16 cellular contexts compared by ENCODE assay signal in the genomic region with DNA sequence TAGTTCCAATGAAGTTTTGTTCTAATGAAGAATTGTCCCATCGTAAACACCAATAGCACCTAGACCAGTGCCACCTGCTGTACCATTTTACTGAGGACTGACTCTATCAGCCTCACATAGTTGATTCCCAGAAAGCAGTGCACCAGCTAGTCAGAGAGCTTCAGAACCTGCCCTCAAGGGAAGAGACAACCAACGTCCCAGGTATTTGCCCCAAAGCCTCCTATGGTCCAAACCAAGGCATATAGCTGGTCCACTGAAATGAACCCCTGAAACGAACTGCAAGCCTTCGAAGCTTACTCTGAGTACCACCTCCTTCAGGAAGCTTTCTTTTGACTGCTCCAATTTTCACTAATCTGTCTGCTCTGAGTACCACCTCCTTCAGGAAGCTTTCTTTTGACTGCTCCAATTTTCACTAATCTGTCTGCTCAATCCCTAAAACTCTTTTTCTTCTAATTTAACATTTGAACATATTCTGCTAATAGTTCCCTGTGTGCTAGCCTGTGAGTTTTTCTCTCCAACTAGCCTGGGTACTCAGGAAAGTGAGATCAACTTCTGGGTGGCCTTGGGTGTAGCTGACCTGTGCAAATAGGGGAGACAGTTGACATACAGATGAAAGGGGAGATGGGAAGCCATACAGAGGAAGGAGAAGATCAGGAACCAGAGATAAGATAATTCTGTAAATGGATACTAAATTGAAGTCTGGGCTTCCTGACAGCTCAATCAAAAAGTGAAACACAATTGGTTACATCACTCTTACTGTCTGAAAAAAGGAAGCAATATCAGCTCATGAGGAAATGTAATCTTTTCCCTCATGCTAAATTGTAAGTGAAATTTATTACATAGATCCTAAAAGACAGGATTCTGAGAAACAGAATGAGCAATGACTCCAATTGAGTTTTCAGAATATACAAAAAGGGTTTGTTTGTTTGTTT. TPM values are rescaled to one million over a fixed set of nuclear protein-coding genes. Genes with fewer than 3 reads are reported as not detected.
DNase-seq lines count a peak whose midpoint lies in the region; ATAC-seq, FAIRE-seq and TF ChIP-seq lines count a peak whose summit lies in the region.
"Had no signal": no experiment of that assay in that cellular context is flagged by ENCODE, and none has a peak within 500 bp of the region (broad histone marks: within the 10 kb centered on the region; RNA-seq: fewer than 3 reads in every experiment).

No MANE protein-coding gene starts in this region.

- no peaks in the 10 kb centered on the region for H3K9me3 Mint-ChIP-seq in CD4-positive, CD25-positive, alpha-beta regulatory T cell
- H3K9me3 Mint-ChIP-seq in Calu3 (ENCODE audit: low read depth, unreplicated experiment), result no peaks in the 10 kb centered on the region

- TF ChIP-seq POLR2A in GM12891 (IDR thresholded peaks at IDR 0.05; ENCODE audit: low read depth, low read length), result no peak

- CTCF ChIA-PET in Calu3 (lab: Charles Lee), result no interaction called here

- H3K36me3 ChIP-seq in CD4-positive, CD25-positive, alpha-beta regulatory T cell (ENCODE audit: control insufficient read depth, insufficient read depth, low read length), result no peaks in the 10 kb centered on the region
- no peaks in the 10 kb centered on the region for H3K36me3 ChIP-seq in left lung
- H3K36me3 ChIP-seq: gastroesophageal sphincter had no signal

- no peaks in the 10 kb centered on the region for H3K27me3 ChIP-seq in CD4-positive, CD25-positive, alpha-beta regulatory T cell (ENCODE audit: control insufficient read depth, insufficient read depth, low read length)
- no peaks in the 10 kb centered on the region for H3K27me3 ChIP-seq in left lung
- H3K27me3 ChIP-seq: gastroesophageal sphincter, testis had no signal

- no TSS peak for BruUV-seq in Calu3 (replicated peaks; lab: Mats Ljungman, UMichigan)

- no peaks in the 10 kb centered on the region for H3K36me3 Mint-ChIP-seq in CD4-positive, CD25-positive, alpha-beta regulatory T cell
- H3K36me3 Mint-ChIP-seq in Calu3 (ENCODE audit: insufficient read depth, unreplicated experiment), result no peaks in the 10 kb centered on the region

- H3K4me3 Mint-ChIP-seq in CD4-positive, CD25-positive, alpha-beta regulatory T cell, result peak overlapping the region in 3 of 4 donors; percentile 63 to 75 (median 63)
- H3K4me3 Mint-ChIP-seq in Calu3 (ENCODE audit: low read depth, unreplicated experiment), result no peak overlapping the region

- peak overlapping the region; percentile 97 for H3K27ac ChIP-seq in CD4-positive, CD25-positive, alpha-beta regulatory T cell (ENCODE audit: insufficient read depth, low read length, poor library complexity, severe bottlenecking)
- H3K27ac ChIP-seq in left lung (peak overlapping the region; percentile 3 to 24), caudate nucleus (ENCODE audit: low read depth, low read length) (no peak overlapping the region)
- H3K27ac ChIP-seq: gastroesophageal sphincter, testis had no signal

- H3K4me3 ChIP-seq in CD4-positive, CD25-positive, alpha-beta regulatory T cell (ENCODE audit: low read depth, low read length), result peak overlapping the region; percentile 30
- H3K4me3 ChIP-seq in left lung, result no peak overlapping the region
- H3K4me3 ChIP-seq: gastroesophageal sphincter, testis had no signal

- H3K4me1 Mint-ChIP-seq in CD4-positive, CD25-positive, alpha-beta regulatory T cell, result peaks cover 11 to 99% (median 53%) of the 10 kb centered on the region in 4 donors
- H3K4me1 Mint-ChIP-seq in Calu3 (ENCODE audit: low read depth, unreplicated experiment), result peaks cover 62% of the 10 kb centered on the region

- H3K9me3 ChIP-seq in CD4-positive, CD25-positive, alpha-beta regulatory T cell (ENCODE audit: control insufficient read depth in 2 of 2, low read length in 2 of 2), result no peaks in the 10 kb centered on the region
- H3K9me3 ChIP-seq in left lung, result no peaks in the 10 kb centered on the region
- H3K9me3 ChIP-seq: gastroesophageal sphincter, testis had no signal

- intact Hi-C loops in left lung (cut with DNase I), result no loop called here
- intact Hi-C loops in Calu3 (cut with micrococcal nuclease; ENCODE audit: unreplicated experiment), result loop anchor here (5.0 kb wide), 1 partner anchor 38 kb away; no protein-coding TSS in a partner anchor

- peaks cover 78% of the 10 kb centered on the region for H3K4me1 ChIP-seq in CD4-positive, CD25-positive, alpha-beta regulatory T cell (ENCODE audit: control insufficient read depth, insufficient read depth, low read length, poor library complexity, severe bottlenecking)
- peaks cover 21 to 61% of the 10 kb centered on the region in 2 donors for H3K4me1 ChIP-seq in left lung

- H3K27me3 Mint-ChIP-seq in CD4-positive, CD25-positive, alpha-beta regulatory T cell, result no peaks in the 10 kb centered on the region
- no peaks in the 10 kb centered on the region for H3K27me3 Mint-ChIP-seq in Calu3 (ENCODE audit: unreplicated experiment)

- peak in 1 of 3 donors; percentile 47 for DNase-seq in CD4-positive, CD25-positive, alpha-beta regulatory T cell
- DNase-seq in left lung (no peak), caudate nucleus (lab: John Stamatoyannopoulos, UW) (no peak), Calu3 (no peak), GM12891 (ENCODE audit: insufficient read length, low spot score) (no peak)
- DNase-seq: DMS79 treated with DMSO at 0.1 percent for 48 hours; left ventricle myocardium superior; NCI-H345; stimulated activated CD4-positive, alpha-beta T cell treated with anti-CD3 and anti-CD28 coated beads, Interleukin-4, amount 100 ng/mL, for 1 hour; testis had no signal

- ATAC-seq in CD4-positive, CD25-positive, alpha-beta regulatory T cell (ENCODE audit: low read depth in 2 of 2), result no peak
- peak; percentile 32 for ATAC-seq in HG02870 (IDR thresholded peaks at IDR 0.05; ENCODE audit: unreplicated experiment)
- no peak for ATAC-seq in SK-N-SH treated with all-trans-retinoic acid at 6 μM for 48 hours
- ATAC-seq in left lung, result no peak
- ATAC-seq in GM18909 (IDR thresholded peaks at IDR 0.05; ENCODE audit: poor library complexity, unreplicated experiment), result no peak
- ATAC-seq: gastroesophageal sphincter, left ventricle myocardium superior had no signal

- FAIRE-seq in GM12891 (lab: Jason Lieb, UNC), result no peak
- FAIRE-seq: colon had no signal

- TF ChIP-seq CTCF in left lung (IDR thresholded peaks at IDR 0.05) (no peak), Calu3 (IDR thresholded peaks at IDR 0.05; ENCODE audit: unreplicated experiment) (no peak)

- peak overlapping the region; percentile 92 to 100 (median 94) for H3K27ac Mint-ChIP-seq in CD4-positive, CD25-positive, alpha-beta regulatory T cell
- no peak overlapping the region for H3K27ac Mint-ChIP-seq in Calu3 (ENCODE audit: unreplicated experiment)
- H3K27ac Mint-ChIP-seq: progenitor cell of endocrine pancreas had no signal

TF ChIP-seq in SK-N-SH treated with all-trans-retinoic acid at 6 μM for 48 hours, 23 proteins besides CTCF, POLR2A, EP300 and RAD21 (continues in another document):
- TF ChIP-seq TSHZ2 (CRISPR knock-in tag; IDR thresholded peaks at IDR 0.05) (peak; percentile 86), ISL1 (CRISPR knock-in tag; IDR thresholded peaks at IDR 0.05) (peak; percentile 65)

TF ChIP-seq in GM12891, 5 proteins besides CTCF, POLR2A, EP300 and RAD21:
- TF ChIP-seq SPI1 (IDR thresholded peaks at IDR 0.05; ENCODE audit: low read depth, low read length), result no peak
- TF ChIP-seq TAF1 (IDR thresholded peaks at IDR 0.05; ENCODE audit: low read depth, low read length), result no peak
- TF ChIP-seq PAX5 (IDR thresholded peaks at IDR 0.05; ENCODE audit: insufficient read depth, low read length, severe bottlenecking), result no peak

RNA-seq across cellular contexts. Expression of gene EML4, which starts 33.5 kb away (rescaled TPM):
- total RNA-seq in CD4-positive, CD25-positive, alpha-beta regulatory T cell, result 293 TPM
- 10 to 100 TPM; 83.7 to 92.7 (median 89.7) TPM for polyA plus RNA-seq in CD4-positive, CD25-positive, alpha-beta regulatory T cell
- total RNA-seq in left lung, result 10 to 100 TPM; 77.5 to 79.3 TPM
- 68.2 and 89.6 TPM in 2 replicates for total RNA-seq in Calu3 (2022)
- 23.4 TPM for polyA plus RNA-seq in GM12891 (2012; ENCODE audit: low read depth, missing spikeins)
